In the genomic region with DNA sequence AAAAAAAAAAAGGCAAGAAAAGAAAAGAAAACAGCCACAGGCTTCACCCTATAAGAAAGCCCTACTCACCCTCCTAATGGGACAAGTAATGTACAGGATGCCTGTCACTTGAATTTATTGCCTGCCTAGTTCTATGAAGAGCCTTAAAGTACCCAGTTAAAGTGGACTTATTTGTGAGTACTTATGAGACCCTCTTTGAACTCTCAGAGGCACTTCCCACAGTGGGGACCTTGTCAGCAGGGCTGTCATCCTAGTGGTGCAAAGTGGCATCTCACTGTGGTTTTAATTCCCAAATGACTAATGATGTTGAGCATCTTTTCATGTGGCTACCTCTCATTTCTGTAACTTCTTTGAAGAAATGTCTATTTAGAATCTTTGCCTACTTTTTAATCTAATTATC, we compare ENCODE assay signal across 15 cellular contexts. TPM values are rescaled to one million over a fixed set of nuclear protein-coding genes. Genes with fewer than 3 reads are reported as not detected.
DNase-seq lines count a peak whose midpoint lies in the region; TF ChIP-seq lines count a peak whose summit lies in the region.
"Had no signal": no experiment of that assay in that cellular context is flagged by ENCODE, and none has a peak within 500 bp of the region (broad histone marks: within the 10 kb centered on the region; RNA-seq: fewer than 3 reads in every experiment).

No MANE protein-coding gene starts in this region.

- H3K4me1 Mint-ChIP-seq in H9 (peaks cover 3 to 6% of the 10 kb centered on the region in 2 experiments; a peak in 2 of 4 replicates), glutamatergic neuron (ENCODE audit: low read depth, unreplicated experiment) (peaks cover 24% of the 10 kb centered on the region)

- no peak overlapping the region for H4K5ac ChIP-seq in H9 (ENCODE audit: insufficient read length, low read depth, low read length)

- H3K4me1 ChIP-seq in H9 (ENCODE audit: insufficient read depth, low read length), result no peaks in the 10 kb centered on the region

- H3K4me3 Mint-ChIP-seq in H9 (no peak overlapping the region), glutamatergic neuron (ENCODE audit: unreplicated experiment) (no peak overlapping the region)
- H3K4me3 Mint-ChIP-seq: activated naive CD4-positive, alpha-beta T cell treated with anti-CD3 and anti-CD28 coated beads, Interleukin-2, amount 50 U/mL, for 24 hours had no signal

- H3K27ac ChIP-seq in H9 (ENCODE audit: insufficient read length, low read depth, low read length), result no peak overlapping the region
- H3K27ac ChIP-seq: 22Rv1, thoracic aorta had no signal

- H3K9ac ChIP-seq in H9 (ENCODE audit: extremely low read depth, insufficient read length, low read length), result no peak overlapping the region

- no peaks in the 10 kb centered on the region for H3K27me3 ChIP-seq in H9 (ENCODE audit: insufficient read depth, low read length)

- TF ChIP-seq CTCF in H9 (conservative IDR thresholded peaks at IDR 0.05) (peak; percentile 51), glutamatergic neuron (IDR thresholded peaks at IDR 0.05; ENCODE audit: partially characterized antibody, unreplicated experiment) (peak; percentile 72)

- no peak overlapping the region for H3K4ac ChIP-seq in H9 (ENCODE audit: low read depth, low read length)

- peak; percentile 16 for DNase-seq in DMS 273 (lab: John Stamatoyannopoulos, UW; ENCODE audit: unreplicated experiment)
- DNase-seq in DMS 273 treated with DMSO at 0.1 percent for 48 hours (lab: John Stamatoyannopoulos, UW), result no peak
- no peak for DNase-seq in H9
- peak; percentile 19 for DNase-seq in RPMI7951 (ENCODE audit: low read depth)
- no peak for DNase-seq in glutamatergic neuron
- DNase-seq in GM19240 (ENCODE audit: insufficient read length, low spot score), result no peak
- no peak for DNase-seq in NCI-H1694 (lab: John Stamatoyannopoulos, UW)
- DNase-seq in 8988T, result no peak
- DNase-seq: mesendoderm, NCI-H1930 had no signal

- no peak overlapping the region for H2BK15ac ChIP-seq in H9 (ENCODE audit: low read depth, low read length)

- H4K8ac ChIP-seq in H9 (replicated peaks; ENCODE audit: insufficient read length, low read depth, low read length), result no peak overlapping the region

- H3K36me3 Mint-ChIP-seq in H9 (ENCODE audit: insufficient read depth in 1 of 3, low read depth in 3 of 3) (no peaks in the 10 kb centered on the region), glutamatergic neuron (ENCODE audit: unreplicated experiment) (no peaks in the 10 kb centered on the region)
- H3K36me3 Mint-ChIP-seq: activated naive CD4-positive, alpha-beta T cell treated with anti-CD3 and anti-CD28 coated beads, Interleukin-2, amount 50 U/mL, for 24 hours had no signal

- H2AFZ ChIP-seq in H9 (ENCODE audit: low read length), result no peak overlapping the region

- H3K27ac Mint-ChIP-seq in H9 (no peak overlapping the region), glutamatergic neuron (ENCODE audit: unreplicated experiment) (no peak overlapping the region)
- H3K27ac Mint-ChIP-seq: activated naive CD4-positive, alpha-beta T cell treated with anti-CD3 and anti-CD28 coated beads, Interleukin-2, amount 50 U/mL, for 24 hours had no signal

- H3K79me2 ChIP-seq in H9 (ENCODE audit: insufficient read depth, low read length), result no peaks in the 10 kb centered on the region

- H4K91ac ChIP-seq in H9 (ENCODE audit: insufficient read length, low read depth, low read length), result no peak overlapping the region

- H3K9me3 Mint-ChIP-seq in H9, result no peaks in the 10 kb centered on the region
- H3K9me3 Mint-ChIP-seq in glutamatergic neuron (ENCODE audit: unreplicated experiment), result peaks cover 12% of the 10 kb centered on the region
- H3K9me3 Mint-ChIP-seq: activated naive CD4-positive, alpha-beta T cell treated with anti-CD3 and anti-CD28 coated beads, Interleukin-2, amount 50 U/mL, for 24 hours had no signal

- no peaks in the 10 kb centered on the region for H3K23me2 ChIP-seq in H9 (ENCODE audit: insufficient read length, low read depth, low read length, poor library complexity, severe bottlenecking)

- H3K9me3 ChIP-seq in H9 (ENCODE audit: control insufficient read depth, low read depth, low read length), result no peaks in the 10 kb centered on the region
- H3K9me3 ChIP-seq: thoracic aorta had no signal

- no peak overlapping the region for H3K18ac ChIP-seq in H9 (ENCODE audit: insufficient read length, low read depth, low read length)

- H3K14ac ChIP-seq in H9 (ENCODE audit: insufficient read depth, low read length), result no peak overlapping the region

- H3T11ph ChIP-seq in H9 (ENCODE audit: low read length), result no peak overlapping the region

- H3K27me3 Mint-ChIP-seq in H9 (ENCODE audit: low read depth), result no peaks in the 10 kb centered on the region
- H3K27me3 Mint-ChIP-seq in glutamatergic neuron (ENCODE audit: unreplicated experiment), result peaks cover 13% of the 10 kb centered on the region
- H3K27me3 Mint-ChIP-seq: activated naive CD4-positive, alpha-beta T cell treated with anti-CD3 and anti-CD28 coated beads, Interleukin-2, amount 50 U/mL, for 24 hours had no signal

- no peaks in the 10 kb centered on the region for H3K79me1 ChIP-seq in H9 (ENCODE audit: insufficient read depth, low read depth, low read length, poor library complexity, severe bottlenecking)

- no peaks in the 10 kb centered on the region for H4K20me1 ChIP-seq in H9 (ENCODE audit: control insufficient read depth, insufficient read depth, insufficient read length)

- H3K56ac ChIP-seq in H9 (ENCODE audit: insufficient read length, low read depth, low read length), result no peak overlapping the region

- H2BK120ac ChIP-seq in H9 (ENCODE audit: low read depth, low read length, poor library complexity, severe bottlenecking), result no peak overlapping the region

- H2AK5ac ChIP-seq in H9 (ENCODE audit: insufficient read length, low read length), result no peak overlapping the region

- H2BK12ac ChIP-seq in H9 (ENCODE audit: insufficient read length, low read depth, low read length), result no peak overlapping the region

- H2BK5ac ChIP-seq in H9 (ENCODE audit: insufficient read length, low read length), result no peak overlapping the region

- no peak overlapping the region for H2BK20ac ChIP-seq in H9 (ENCODE audit: low read depth, low read length, poor library complexity, severe bottlenecking)

- no peak overlapping the region for H3K23ac ChIP-seq in H9 (ENCODE audit: insufficient read length, low read depth, low read length)

- no peak overlapping the region for H3K4me2 ChIP-seq in H9 (ENCODE audit: insufficient read depth, insufficient read length, low read length)

RNA-seq across cellular contexts. Expression of a gene that starts 41.8 kb away (rescaled TPM):
- total RNA-seq in H9 (2021) (not detected in 2 replicates), glutamatergic neuron (ENCODE audit: unreplicated experiment) (not detected)
- not detected in 2 replicates for total RNA-seq in RPMI7951 (2014; rRNA removed; shearing (Covaris generic))
- total RNA-seq: fibroblast of lung, osteoblast, thoracic aorta had no signal

Comparison
In these comparisons a context has a peak if more than half of its experiments do, and no peak if none do; other contexts are left out.
1. DNase-seq: peak in DMS 273 (single experiment) and RPMI7951 (single experiment); none in DMS 273 treated with DMSO at 0.1 percent for 48 hours (single experiment), H9 (single experiment), glutamatergic neuron (single experiment), GM19240 (single experiment), NCI-H1694 (single experiment) and 8988T (single experiment).